Comparison of ENCODE assay signal across 1 cellular context in the genomic region with DNA sequence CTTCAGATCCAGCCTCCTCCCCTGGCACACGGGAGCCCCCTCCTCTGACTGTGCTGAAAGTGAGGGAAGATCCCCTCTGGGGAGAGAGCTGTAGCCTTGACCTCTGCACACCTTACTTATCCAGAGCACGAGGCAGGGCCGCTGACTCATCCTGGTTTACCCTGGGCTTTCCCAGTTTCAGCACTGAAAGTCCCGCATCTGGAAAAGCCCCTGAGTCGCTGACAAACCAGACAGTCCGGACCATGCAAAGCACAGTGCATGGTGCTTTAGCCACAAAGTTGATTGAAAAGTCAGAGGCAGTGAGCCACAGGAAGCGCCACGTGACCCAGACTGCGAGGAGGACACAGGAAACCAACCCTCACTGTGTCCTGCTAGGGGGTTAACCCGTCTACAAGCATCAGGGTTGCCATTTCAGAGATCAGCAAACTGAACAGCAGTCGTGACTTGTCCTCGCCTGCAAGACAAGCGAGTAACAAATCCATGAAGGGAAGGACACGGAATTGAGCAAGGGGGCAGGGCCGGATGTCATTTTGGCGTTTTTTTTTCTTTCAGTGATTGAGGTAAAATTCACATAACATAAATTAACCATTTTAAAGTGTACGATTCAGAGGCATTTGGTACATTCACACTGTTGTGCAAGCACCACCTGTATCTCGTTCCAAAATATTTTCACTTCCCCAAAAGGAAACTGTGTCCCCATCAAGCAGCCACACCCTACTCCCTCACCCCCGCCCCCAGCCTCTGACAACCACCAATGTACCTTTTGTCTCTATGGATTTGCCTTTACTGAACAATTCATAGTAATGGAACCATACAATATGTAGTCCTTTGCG.
A peak's percentile ranks its signal among the peaks of the same experiment; 100 is the strongest.
TF ChIP-seq lines count a peak whose summit lies in the region.

No MANE protein-coding gene starts in this region.

TF ChIP-seq in K562, 482 proteins besides CTCF, POLR2A, EP300 and RAD21 (continued from another document and continues in another):
- TF ChIP-seq, protein P1, sequence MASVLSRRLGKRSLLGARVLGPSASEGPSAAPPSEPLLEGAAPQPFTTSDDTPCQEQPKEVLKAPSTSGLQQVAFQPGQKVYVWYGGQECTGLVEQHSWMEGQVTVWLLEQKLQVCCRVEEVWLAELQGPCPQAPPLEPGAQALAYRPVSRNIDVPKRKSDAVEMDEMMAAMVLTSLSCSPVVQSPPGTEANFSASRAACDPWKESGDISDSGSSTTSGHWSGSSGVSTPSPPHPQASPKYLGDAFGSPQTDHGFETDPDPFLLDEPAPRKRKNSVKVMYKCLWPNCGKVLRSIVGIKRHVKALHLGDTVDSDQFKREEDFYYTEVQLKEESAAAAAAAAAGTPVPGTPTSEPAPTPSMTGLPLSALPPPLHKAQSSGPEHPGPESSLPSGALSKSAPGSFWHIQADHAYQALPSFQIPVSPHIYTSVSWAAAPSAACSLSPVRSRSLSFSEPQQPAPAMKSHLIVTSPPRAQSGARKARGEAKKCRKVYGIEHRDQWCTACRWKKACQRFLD (CRISPR knock-in tag; IDR thresholded peaks at IDR 0.05) = peak; percentile 62; the same call in 1 of the 2 replicates
- TF ChIP-seq BACH1 (tag; IDR thresholded peaks at IDR 0.05) = peak; percentile 52; the same call in 1 of the 2 replicates
- TF ChIP-seq, protein P2, sequence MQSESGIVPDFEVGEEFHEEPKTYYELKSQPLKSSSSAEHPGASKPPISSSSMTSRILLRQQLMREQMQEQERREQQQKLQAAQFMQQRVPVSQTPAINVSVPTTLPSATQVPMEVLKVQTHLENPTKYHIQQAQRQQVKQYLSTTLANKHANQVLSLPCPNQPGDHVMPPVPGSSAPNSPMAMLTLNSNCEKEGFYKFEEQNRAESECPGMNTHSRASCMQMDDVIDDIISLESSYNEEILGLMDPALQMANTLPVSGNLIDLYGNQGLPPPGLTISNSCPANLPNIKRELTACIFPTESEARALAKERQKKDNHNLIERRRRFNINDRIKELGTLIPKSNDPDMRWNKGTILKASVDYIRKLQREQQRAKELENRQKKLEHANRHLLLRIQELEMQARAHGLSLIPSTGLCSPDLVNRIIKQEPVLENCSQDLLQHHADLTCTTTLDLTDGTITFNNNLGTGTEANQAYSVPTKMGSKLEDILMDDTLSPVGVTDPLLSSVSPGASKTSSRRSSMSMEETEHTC (IDR thresholded peaks at IDR 0.05) = peak; percentile 58; the same call in 1 of the 2 replicates
- TF ChIP-seq MAFG (tag; conservative IDR thresholded peaks at IDR 0.05) = peak; percentile 50
- 0 out of 2 replicates have a peak, but pooled peaks have one; percentile 56 for TF ChIP-seq ZNF583 (CRISPR knock-in tag; IDR thresholded peaks at IDR 0.05)
- TF ChIP-seq DPF2 (IDR thresholded peaks at IDR 0.05) = peak; percentile 41
- TF ChIP-seq MTA3 (IDR thresholded peaks at IDR 0.05; ENCODE audit: borderline replicate concordance) = 0 out of 2 replicates have a peak, but pooled peaks have one; percentile 52
- peak; percentile 30 for TF ChIP-seq FOS (IDR thresholded peaks at IDR 0.05; ENCODE audit: extremely low read depth, insufficient read length)
- peak; percentile 80 for TF ChIP-seq C11orf30 (IDR thresholded peaks at IDR 0.05; ENCODE audit: low read depth)
- peak; percentile 31; the same call in 1 of the 2 replicates for TF ChIP-seq TFAP4 (CRISPR knock-in tag; IDR thresholded peaks at IDR 0.05; ENCODE audit: borderline replicate concordance)
- TF ChIP-seq SMAD4 (CRISPR knock-in tag; conservative IDR thresholded peaks at IDR 0.05) = peak; percentile 72
- peak; percentile 34; the same call in 1 of the 2 replicates for TF ChIP-seq LCOR (CRISPR knock-in tag; IDR thresholded peaks at IDR 0.05)
- TF ChIP-seq PRDM10 (IDR thresholded peaks at IDR 0.05; ENCODE audit: partially characterized antibody) = peak; percentile 28
- TF ChIP-seq NKRF (IDR thresholded peaks at IDR 0.05; ENCODE audit: borderline replicate concordance) = no peak
- TF ChIP-seq, protein P3, sequence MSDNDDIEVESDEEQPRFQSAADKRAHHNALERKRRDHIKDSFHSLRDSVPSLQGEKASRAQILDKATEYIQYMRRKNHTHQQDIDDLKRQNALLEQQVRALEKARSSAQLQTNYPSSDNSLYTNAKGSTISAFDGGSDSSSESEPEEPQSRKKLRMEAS (CRISPR knock-in tag; IDR thresholded peaks at IDR 0.05) = peak; percentile 89
- TF ChIP-seq SOX6 (IDR thresholded peaks at IDR 0.05) = 0 out of 2 replicates have a peak, but pooled peaks have one; percentile 15
- peak; percentile 83 for TF ChIP-seq FOSL1 (tag; conservative IDR thresholded peaks at IDR 0.05)
- TF ChIP-seq RAD51 (IDR thresholded peaks at IDR 0.05; ENCODE audit: borderline replicate concordance, low read depth) = peak; percentile 90
- TF ChIP-seq, protein P4, sequence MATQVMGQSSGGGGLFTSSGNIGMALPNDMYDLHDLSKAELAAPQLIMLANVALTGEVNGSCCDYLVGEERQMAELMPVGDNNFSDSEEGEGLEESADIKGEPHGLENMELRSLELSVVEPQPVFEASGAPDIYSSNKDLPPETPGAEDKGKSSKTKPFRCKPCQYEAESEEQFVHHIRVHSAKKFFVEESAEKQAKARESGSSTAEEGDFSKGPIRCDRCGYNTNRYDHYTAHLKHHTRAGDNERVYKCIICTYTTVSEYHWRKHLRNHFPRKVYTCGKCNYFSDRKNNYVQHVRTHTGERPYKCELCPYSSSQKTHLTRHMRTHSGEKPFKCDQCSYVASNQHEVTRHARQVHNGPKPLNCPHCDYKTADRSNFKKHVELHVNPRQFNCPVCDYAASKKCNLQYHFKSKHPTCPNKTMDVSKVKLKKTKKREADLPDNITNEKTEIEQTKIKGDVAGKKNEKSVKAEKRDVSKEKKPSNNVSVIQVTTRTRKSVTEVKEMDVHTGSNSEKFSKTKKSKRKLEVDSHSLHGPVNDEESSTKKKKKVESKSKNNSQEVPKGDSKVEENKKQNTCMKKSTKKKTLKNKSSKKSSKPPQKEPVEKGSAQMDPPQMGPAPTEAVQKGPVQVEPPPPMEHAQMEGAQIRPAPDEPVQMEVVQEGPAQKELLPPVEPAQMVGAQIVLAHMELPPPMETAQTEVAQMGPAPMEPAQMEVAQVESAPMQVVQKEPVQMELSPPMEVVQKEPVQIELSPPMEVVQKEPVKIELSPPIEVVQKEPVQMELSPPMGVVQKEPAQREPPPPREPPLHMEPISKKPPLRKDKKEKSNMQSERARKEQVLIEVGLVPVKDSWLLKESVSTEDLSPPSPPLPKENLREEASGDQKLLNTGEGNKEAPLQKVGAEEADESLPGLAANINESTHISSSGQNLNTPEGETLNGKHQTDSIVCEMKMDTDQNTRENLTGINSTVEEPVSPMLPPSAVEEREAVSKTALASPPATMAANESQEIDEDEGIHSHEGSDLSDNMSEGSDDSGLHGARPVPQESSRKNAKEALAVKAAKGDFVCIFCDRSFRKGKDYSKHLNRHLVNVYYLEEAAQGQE (CRISPR knock-in tag; IDR thresholded peaks at IDR 0.05; ENCODE audit: low read depth) = peak; percentile 25; the same call in 1 of the 2 replicates
- TF ChIP-seq MAFK (IDR thresholded peaks at IDR 0.05; ENCODE audit: low read length) = peak; percentile 49
- no peak for TF ChIP-seq LARP7 (IDR thresholded peaks at IDR 0.05)
- TF ChIP-seq HDAC8 (tag; IDR thresholded peaks at IDR 0.05) = no peak
- TF ChIP-seq, protein P5, sequence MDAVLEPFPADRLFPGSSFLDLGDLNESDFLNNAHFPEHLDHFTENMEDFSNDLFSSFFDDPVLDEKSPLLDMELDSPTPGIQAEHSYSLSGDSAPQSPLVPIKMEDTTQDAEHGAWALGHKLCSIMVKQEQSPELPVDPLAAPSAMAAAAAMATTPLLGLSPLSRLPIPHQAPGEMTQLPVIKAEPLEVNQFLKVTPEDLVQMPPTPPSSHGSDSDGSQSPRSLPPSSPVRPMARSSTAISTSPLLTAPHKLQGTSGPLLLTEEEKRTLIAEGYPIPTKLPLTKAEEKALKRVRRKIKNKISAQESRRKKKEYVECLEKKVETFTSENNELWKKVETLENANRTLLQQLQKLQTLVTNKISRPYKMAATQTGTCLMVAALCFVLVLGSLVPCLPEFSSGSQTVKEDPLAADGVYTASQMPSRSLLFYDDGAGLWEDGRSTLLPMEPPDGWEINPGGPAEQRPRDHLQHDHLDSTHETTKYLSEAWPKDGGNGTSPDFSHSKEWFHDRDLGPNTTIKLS (IDR thresholded peaks at IDR 0.05; ENCODE audit: borderline replicate concordance, low read depth) = peak; percentile 36; the same call in 1 of the 2 replicates
- peak; percentile 33; the same call in 1 of the 2 replicates for TF ChIP-seq GABPA (tag; conservative IDR thresholded peaks at IDR 0.05; ENCODE audit: low read depth)
- TF ChIP-seq FOXK2 (conservative IDR thresholded peaks at IDR 0.05 in 1 of 2, IDR thresholded peaks at IDR 0.05 in 1 of 2; ENCODE audit: low read depth in 2 of 2) = peak in 1 of 2 experiments; percentile 12; a peak in 1 of 4 replicates
- TF ChIP-seq HOXB6 (CRISPR knock-in tag; IDR thresholded peaks at IDR 0.05; ENCODE audit: borderline replicate concordance) = 0 out of 2 replicates have a peak, but pooled peaks have one; percentile 15
- peak; percentile 84 for TF ChIP-seq JUND (IDR thresholded peaks at IDR 0.05; ENCODE audit: borderline replicate concordance, low read depth, low read length)
- peak; percentile 81; the same call in 2 of the 3 replicates for TF ChIP-seq JUND (tag; IDR thresholded peaks at IDR 0.05; ENCODE audit: borderline replicate concordance, low read depth, low read length)
- peak in 1 of 2 experiments; percentile 13; a peak in 1 of 4 replicates for TF ChIP-seq NRF1 (conservative IDR thresholded peaks at IDR 0.05 in 1 of 2, IDR thresholded peaks at IDR 0.05 in 1 of 2)
- no peak for TF ChIP-seq NR4A1 (CRISPR knock-in tag; IDR thresholded peaks at IDR 0.05)
- TF ChIP-seq NR4A1 (tag; IDR thresholded peaks at IDR 0.05) = peak; percentile 70
- peak; percentile 97 for TF ChIP-seq USF1 (CRISPR knock-in tag; IDR thresholded peaks at IDR 0.05)
- 0 out of 2 replicates have a peak, but pooled peaks have one; percentile 9 for TF ChIP-seq BCL6 (CRISPR knock-in tag; IDR thresholded peaks at IDR 0.05)
- TF ChIP-seq TBP (optimal IDR thresholded peaks at IDR 0.05; ENCODE audit: low read depth, low read length) = peak; percentile 33
- TF ChIP-seq PURB (CRISPR knock-in tag; IDR thresholded peaks at IDR 0.05; ENCODE audit: low read depth) = no peak
- TF ChIP-seq JUN (IDR thresholded peaks at IDR 0.05; ENCODE audit: borderline replicate concordance, low read depth, low read length) = peak; percentile 73; the same call in 1 of the 2 replicates
- no peak for TF ChIP-seq JUN (CRISPR knock-in tag; IDR thresholded peaks at IDR 0.05; ENCODE audit: borderline replicate concordance)
- 0 out of 2 replicates have a peak, but pooled peaks have one; percentile 7 for TF ChIP-seq ZBTB7A (IDR thresholded peaks at IDR 0.05; ENCODE audit: borderline replicate concordance, control insufficient read depth, low read depth, low read length)
- TF ChIP-seq NCOA4 (IDR thresholded peaks at IDR 0.05; ENCODE audit: partially characterized antibody) = no peak
